2 cellular contexts compared by ENCODE assay signal in the genomic region with DNA sequence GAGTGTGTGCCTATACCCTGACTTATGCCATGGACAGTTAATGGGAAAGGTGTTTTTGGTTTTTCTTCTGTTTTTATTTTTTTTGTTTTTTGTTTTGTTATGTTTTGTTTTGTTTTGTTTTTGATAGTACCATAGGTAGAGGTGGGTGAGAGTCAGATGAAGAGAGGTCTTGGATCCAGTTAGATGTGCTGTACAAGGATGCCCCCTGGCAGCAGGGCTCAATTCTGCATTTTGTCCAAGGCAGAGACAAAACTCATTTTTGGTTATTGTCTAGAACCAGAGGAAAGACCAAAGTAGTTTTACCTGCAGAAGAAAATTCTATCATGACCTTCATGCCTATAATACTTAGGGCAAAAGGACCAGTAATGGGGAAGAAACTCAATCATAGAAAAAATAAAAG.
TF ChIP-seq lines count a peak whose summit lies in the region.

No MANE protein-coding gene starts in this region.

TF ChIP-seq in SK-N-SH, 30 proteins besides CTCF, POLR2A, EP300 and RAD21:
- TF ChIP-seq FOSL2 (IDR thresholded peaks at IDR 0.05; ENCODE audit: borderline replicate concordance, low read depth) (no peak), MXI1 (IDR thresholded peaks at IDR 0.05; ENCODE audit: low read depth, low read length) (no peak), TCF12 (IDR thresholded peaks at IDR 0.05) (no peak), RXRA (IDR thresholded peaks at IDR 0.05; ENCODE audit: borderline replicate concordance, low read depth) (no peak), NFIC (IDR thresholded peaks at IDR 0.05; ENCODE audit: borderline replicate concordance) (no peak), GABPA (IDR thresholded peaks at IDR 0.05; ENCODE audit: low read depth) (no peak), SIN3A (IDR thresholded peaks at IDR 0.05; ENCODE audit: borderline replicate concordance, low read depth, low read length) (no peak), FOXJ3 (CRISPR knock-in tag; IDR thresholded peaks at IDR 0.05) (no peak)
- TF ChIP-seq, protein P1, sequence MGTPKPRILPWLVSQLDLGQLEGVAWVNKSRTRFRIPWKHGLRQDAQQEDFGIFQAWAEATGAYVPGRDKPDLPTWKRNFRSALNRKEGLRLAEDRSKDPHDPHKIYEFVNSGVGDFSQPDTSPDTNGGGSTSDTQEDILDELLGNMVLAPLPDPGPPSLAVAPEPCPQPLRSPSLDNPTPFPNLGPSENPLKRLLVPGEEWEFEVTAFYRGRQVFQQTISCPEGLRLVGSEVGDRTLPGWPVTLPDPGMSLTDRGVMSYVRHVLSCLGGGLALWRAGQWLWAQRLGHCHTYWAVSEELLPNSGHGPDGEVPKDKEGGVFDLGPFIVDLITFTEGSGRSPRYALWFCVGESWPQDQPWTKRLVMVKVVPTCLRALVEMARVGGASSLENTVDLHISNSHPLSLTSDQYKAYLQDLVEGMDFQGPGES (IDR thresholded peaks at IDR 0.05; ENCODE audit: low read depth, low read length): no peak
- TF ChIP-seq, protein P2, sequence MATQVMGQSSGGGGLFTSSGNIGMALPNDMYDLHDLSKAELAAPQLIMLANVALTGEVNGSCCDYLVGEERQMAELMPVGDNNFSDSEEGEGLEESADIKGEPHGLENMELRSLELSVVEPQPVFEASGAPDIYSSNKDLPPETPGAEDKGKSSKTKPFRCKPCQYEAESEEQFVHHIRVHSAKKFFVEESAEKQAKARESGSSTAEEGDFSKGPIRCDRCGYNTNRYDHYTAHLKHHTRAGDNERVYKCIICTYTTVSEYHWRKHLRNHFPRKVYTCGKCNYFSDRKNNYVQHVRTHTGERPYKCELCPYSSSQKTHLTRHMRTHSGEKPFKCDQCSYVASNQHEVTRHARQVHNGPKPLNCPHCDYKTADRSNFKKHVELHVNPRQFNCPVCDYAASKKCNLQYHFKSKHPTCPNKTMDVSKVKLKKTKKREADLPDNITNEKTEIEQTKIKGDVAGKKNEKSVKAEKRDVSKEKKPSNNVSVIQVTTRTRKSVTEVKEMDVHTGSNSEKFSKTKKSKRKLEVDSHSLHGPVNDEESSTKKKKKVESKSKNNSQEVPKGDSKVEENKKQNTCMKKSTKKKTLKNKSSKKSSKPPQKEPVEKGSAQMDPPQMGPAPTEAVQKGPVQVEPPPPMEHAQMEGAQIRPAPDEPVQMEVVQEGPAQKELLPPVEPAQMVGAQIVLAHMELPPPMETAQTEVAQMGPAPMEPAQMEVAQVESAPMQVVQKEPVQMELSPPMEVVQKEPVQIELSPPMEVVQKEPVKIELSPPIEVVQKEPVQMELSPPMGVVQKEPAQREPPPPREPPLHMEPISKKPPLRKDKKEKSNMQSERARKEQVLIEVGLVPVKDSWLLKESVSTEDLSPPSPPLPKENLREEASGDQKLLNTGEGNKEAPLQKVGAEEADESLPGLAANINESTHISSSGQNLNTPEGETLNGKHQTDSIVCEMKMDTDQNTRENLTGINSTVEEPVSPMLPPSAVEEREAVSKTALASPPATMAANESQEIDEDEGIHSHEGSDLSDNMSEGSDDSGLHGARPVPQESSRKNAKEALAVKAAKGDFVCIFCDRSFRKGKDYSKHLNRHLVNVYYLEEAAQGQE (IDR thresholded peaks at IDR 0.05; ENCODE audit: low read depth, low read length): no peak
- TF ChIP-seq, protein P3, sequence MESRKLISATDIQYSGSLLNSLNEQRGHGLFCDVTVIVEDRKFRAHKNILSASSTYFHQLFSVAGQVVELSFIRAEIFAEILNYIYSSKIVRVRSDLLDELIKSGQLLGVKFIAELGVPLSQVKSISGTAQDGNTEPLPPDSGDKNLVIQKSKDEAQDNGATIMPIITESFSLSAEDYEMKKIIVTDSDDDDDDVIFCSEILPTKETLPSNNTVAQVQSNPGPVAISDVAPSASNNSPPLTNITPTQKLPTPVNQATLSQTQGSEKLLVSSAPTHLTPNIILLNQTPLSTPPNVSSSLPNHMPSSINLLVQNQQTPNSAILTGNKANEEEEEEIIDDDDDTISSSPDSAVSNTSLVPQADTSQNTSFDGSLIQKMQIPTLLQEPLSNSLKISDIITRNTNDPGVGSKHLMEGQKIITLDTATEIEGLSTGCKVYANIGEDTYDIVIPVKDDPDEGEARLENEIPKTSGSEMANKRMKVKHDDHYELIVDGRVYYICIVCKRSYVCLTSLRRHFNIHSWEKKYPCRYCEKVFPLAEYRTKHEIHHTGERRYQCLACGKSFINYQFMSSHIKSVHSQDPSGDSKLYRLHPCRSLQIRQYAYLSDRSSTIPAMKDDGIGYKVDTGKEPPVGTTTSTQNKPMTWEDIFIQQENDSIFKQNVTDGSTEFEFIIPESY (IDR thresholded peaks at IDR 0.05; ENCODE audit: borderline replicate concordance, low read depth): no peak

TF ChIP-seq in SK-N-SH treated with all-trans-retinoic acid at 6 μM for 48 hours, 23 proteins besides CTCF, POLR2A, EP300 and RAD21:
- no peak for TF ChIP-seq GLIS3 (CRISPR knock-in tag; IDR thresholded peaks at IDR 0.05)
- no peak for TF ChIP-seq ARNTL (CRISPR knock-in tag; IDR thresholded peaks at IDR 0.05; ENCODE audit: borderline replicate concordance, low read depth)
- TF ChIP-seq, protein P4, sequence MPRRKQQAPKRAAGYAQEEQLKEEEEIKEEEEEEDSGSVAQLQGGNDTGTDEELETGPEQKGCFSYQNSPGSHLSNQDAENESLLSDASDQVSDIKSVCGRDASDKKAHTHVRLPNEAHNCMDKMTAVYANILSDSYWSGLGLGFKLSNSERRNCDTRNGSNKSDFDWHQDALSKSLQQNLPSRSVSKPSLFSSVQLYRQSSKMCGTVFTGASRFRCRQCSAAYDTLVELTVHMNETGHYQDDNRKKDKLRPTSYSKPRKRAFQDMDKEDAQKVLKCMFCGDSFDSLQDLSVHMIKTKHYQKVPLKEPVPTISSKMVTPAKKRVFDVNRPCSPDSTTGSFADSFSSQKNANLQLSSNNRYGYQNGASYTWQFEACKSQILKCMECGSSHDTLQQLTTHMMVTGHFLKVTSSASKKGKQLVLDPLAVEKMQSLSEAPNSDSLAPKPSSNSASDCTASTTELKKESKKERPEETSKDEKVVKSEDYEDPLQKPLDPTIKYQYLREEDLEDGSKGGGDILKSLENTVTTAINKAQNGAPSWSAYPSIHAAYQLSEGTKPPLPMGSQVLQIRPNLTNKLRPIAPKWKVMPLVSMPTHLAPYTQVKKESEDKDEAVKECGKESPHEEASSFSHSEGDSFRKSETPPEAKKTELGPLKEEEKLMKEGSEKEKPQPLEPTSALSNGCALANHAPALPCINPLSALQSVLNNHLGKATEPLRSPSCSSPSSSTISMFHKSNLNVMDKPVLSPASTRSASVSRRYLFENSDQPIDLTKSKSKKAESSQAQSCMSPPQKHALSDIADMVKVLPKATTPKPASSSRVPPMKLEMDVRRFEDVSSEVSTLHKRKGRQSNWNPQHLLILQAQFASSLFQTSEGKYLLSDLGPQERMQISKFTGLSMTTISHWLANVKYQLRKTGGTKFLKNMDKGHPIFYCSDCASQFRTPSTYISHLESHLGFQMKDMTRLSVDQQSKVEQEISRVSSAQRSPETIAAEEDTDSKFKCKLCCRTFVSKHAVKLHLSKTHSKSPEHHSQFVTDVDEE (CRISPR knock-in tag; IDR thresholded peaks at IDR 0.05): no peak
- no peak for TF ChIP-seq BACH2 (CRISPR knock-in tag; IDR thresholded peaks at IDR 0.05; ENCODE audit: borderline replicate concordance)
- TF ChIP-seq, protein P5, sequence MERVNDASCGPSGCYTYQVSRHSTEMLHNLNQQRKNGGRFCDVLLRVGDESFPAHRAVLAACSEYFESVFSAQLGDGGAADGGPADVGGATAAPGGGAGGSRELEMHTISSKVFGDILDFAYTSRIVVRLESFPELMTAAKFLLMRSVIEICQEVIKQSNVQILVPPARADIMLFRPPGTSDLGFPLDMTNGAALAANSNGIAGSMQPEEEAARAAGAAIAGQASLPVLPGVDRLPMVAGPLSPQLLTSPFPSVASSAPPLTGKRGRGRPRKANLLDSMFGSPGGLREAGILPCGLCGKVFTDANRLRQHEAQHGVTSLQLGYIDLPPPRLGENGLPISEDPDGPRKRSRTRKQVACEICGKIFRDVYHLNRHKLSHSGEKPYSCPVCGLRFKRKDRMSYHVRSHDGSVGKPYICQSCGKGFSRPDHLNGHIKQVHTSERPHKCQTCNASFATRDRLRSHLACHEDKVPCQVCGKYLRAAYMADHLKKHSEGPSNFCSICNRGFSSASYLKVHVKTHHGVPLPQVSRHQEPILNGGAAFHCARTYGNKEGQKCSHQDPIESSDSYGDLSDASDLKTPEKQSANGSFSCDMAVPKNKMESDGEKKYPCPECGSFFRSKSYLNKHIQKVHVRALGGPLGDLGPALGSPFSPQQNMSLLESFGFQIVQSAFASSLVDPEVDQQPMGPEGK (CRISPR knock-in tag; IDR thresholded peaks at IDR 0.05; ENCODE audit: borderline replicate concordance): no peak
- no peak for TF ChIP-seq ZC3H10 (CRISPR knock-in tag; IDR thresholded peaks at IDR 0.05)
- no peak for TF ChIP-seq CSDC2 (CRISPR knock-in tag; IDR thresholded peaks at IDR 0.05)
- TF ChIP-seq, protein P6, sequence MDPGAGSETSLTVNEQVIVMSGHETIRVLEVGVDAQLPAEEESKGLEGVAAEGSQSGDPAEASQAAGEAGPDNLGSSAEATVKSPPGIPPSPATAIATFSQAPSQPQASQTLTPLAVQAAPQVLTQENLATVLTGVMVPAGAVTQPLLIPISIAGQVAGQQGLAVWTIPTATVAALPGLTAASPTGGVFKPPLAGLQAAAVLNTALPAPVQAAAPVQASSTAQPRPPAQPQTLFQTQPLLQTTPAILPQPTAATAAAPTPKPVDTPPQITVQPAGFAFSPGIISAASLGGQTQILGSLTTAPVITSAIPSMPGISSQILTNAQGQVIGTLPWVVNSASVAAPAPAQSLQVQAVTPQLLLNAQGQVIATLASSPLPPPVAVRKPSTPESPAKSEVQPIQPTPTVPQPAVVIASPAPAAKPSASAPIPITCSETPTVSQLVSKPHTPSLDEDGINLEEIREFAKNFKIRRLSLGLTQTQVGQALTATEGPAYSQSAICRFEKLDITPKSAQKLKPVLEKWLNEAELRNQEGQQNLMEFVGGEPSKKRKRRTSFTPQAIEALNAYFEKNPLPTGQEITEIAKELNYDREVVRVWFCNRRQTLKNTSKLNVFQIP (CRISPR knock-in tag; IDR thresholded peaks at IDR 0.05; ENCODE audit: borderline replicate concordance, low read depth): no peak
- TF ChIP-seq OSR1 (CRISPR knock-in tag; IDR thresholded peaks at IDR 0.05): no peak
- TF ChIP-seq TOX (CRISPR knock-in tag; IDR thresholded peaks at IDR 0.05; ENCODE audit: borderline replicate concordance): no peak
- no peak for TF ChIP-seq ESRRG (CRISPR knock-in tag; IDR thresholded peaks at IDR 0.05)
- TF ChIP-seq SNAI2 (CRISPR knock-in tag; IDR thresholded peaks at IDR 0.05): no peak
- TF ChIP-seq TCF4 (CRISPR knock-in tag; IDR thresholded peaks at IDR 0.05; ENCODE audit: borderline replicate concordance): no peak
- no peak for TF ChIP-seq ZFP30 (CRISPR knock-in tag; IDR thresholded peaks at IDR 0.05)
- no peak for TF ChIP-seq RARB (CRISPR knock-in tag; IDR thresholded peaks at IDR 0.05)
- no peak for TF ChIP-seq ZNF8 (CRISPR knock-in tag; IDR thresholded peaks at IDR 0.05)
- no peak for TF ChIP-seq ZFP3 (CRISPR knock-in tag; IDR thresholded peaks at IDR 0.05)
- TF ChIP-seq, protein P7, sequence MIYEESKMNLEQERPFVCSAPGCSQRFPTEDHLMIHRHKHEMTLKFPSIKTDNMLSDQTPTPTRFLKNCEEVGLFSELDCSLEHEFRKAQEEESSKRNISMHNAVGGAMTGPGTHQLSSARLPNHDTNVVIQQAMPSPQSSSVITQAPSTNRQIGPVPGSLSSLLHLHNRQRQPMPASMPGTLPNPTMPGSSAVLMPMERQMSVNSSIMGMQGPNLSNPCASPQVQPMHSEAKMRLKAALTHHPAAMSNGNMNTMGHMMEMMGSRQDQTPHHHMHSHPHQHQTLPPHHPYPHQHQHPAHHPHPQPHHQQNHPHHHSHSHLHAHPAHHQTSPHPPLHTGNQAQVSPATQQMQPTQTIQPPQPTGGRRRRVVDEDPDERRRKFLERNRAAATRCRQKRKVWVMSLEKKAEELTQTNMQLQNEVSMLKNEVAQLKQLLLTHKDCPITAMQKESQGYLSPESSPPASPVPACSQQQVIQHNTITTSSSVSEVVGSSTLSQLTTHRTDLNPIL (CRISPR knock-in tag; IDR thresholded peaks at IDR 0.05; ENCODE audit: low read depth): no peak
- TF ChIP-seq, protein P8, sequence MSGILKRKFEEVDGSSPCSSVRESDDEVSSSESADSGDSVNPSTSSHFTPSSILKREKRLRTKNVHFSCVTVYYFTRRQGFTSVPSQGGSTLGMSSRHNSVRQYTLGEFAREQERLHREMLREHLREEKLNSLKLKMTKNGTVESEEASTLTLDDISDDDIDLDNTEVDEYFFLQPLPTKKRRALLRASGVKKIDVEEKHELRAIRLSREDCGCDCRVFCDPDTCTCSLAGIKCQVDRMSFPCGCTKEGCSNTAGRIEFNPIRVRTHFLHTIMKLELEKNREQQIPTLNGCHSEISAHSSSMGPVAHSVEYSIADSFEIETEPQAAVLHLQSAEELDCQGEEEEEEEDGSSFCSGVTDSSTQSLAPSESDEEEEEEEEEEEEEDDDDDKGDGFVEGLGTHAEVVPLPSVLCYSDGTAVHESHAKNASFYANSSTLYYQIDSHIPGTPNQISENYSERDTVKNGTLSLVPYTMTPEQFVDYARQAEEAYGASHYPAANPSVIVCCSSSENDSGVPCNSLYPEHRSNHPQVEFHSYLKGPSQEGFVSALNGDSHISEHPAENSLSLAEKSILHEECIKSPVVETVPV (CRISPR knock-in tag; IDR thresholded peaks at IDR 0.05): no peak
- TF ChIP-seq ZNF565 (CRISPR knock-in tag; conservative IDR thresholded peaks at IDR 0.05; ENCODE audit: low read depth): no peak
